In the genomic region with DNA sequence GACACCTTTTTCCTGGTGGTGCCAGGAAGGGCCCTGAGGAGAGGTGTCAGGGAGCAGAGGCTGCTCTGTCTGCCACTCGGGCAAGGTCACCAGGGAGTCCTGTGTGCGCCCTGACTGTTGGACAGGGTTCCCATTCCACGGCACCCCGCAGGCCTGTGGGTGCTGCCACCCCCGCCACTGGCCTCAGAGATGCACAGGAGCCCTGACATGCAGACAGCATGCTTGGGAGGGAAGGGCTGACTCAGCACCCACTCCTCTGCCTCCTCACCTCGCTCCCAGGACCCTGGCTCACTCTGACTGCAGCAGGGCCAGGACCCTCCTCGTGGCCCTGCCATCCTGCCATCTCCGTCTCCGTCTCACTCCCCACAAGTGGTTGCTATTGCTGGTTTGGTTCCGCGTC, we compare ENCODE assay signal across 23 cellular contexts.
"Had no signal": no experiment of that assay in that cellular context is flagged by ENCODE, and none has a peak within 500 bp of the region (broad histone marks: within the 10 kb centered on the region; RNA-seq: fewer than 3 reads in every experiment).

No MANE protein-coding gene starts in this region.

- H3K4me3 ChIP-seq: breast epithelium, Peyer's patch had no signal

- H3K27ac ChIP-seq: breast epithelium, Peyer's patch had no signal

- DNase-seq: activated CD4-positive, alpha-beta T cell treated with anti-CD3 and anti-CD28 coated beads for 48 hours; activated CD4-positive, alpha-beta T cell treated with anti-CD3 and anti-CD28 coated beads, Interleukin-2, amount 50 U/mL, for 4 hours; activated CD8-positive, alpha-beta memory T cell treated with anti-CD3 and anti-CD28 coated beads, Interleukin-2, amount 50 U/mL, for 48 hours; activated CD8-positive, alpha-beta T cell treated with anti-CD3 and anti-CD28 coated beads, Interleukin-2, amount 10 ng/mL, durations not matched to agents 7 days and 5 days; activated effector memory CD4-positive, alpha-beta T cell treated with Interleukin-2 at 50 U/mL for 16 hours; activated naive CD4-positive, alpha-beta T cell treated with anti-CD3 and anti-CD28 coated beads for 36 hours; activated T-cell treated with anti-CD3 and anti-CD28 coated beads, Interleukin-2, amount 50 U/mL, for 1 hour; aorta; central memory CD4-positive, alpha-beta T cell; Kasumi-1; NCI-H1105 treated with DMSO at 0.1 percent for 48 hours; NCI-H1436 treated with DMSO at 0.1 percent for 48 hours; NCI-H187; NCI-H2081; NCI-H510A treated with DMSO at 0.1 percent for 48 hours; NCI-H69; NK-92 treated with Interleukin-12 subunit alpha and Interleukin-12 subunit beta, amount 100 ng/mL, for 24 hours; OCI-M1; Peyer's patch; SHP77 treated with DMSO at 0.1 percent for 48 hours had no signal

- H3K27me3 ChIP-seq: breast epithelium, Peyer's patch had no signal

- H3K9me3 Mint-ChIP-seq: activated naive CD4-positive, alpha-beta T cell treated with anti-CD3 and anti-CD28 coated beads for 36 hours; T-helper 1 cell treated with Interleukin-12 subunit alpha and Interleukin-12 subunit beta and Interleukin-4 antibody, amounts not matched to agents 30 μg/mL and 1 μg/mL, for 36 hours had no signal

- ATAC-seq: activated CD4-positive, CD25-positive, alpha-beta regulatory T cell treated with anti-CD3 and anti-CD28 coated beads, Interleukin-2, amount 50 U/mL, for 24 hours; activated CD8-positive, alpha-beta T cell treated with anti-CD3 and anti-CD28 coated beads, Interleukin-2, amount 10 ng/mL, durations not matched to agents 7 days and 5 days had no signal

- H3K4me3 Mint-ChIP-seq: activated CD8-positive, alpha-beta T cell treated with anti-CD3 and anti-CD28 coated beads, Interleukin-2, amount 10 ng/mL, durations not matched to agents 7 days and 5 days; activated naive CD4-positive, alpha-beta T cell treated with anti-CD3 and anti-CD28 coated beads for 36 hours; T-helper 1 cell treated with Interleukin-12 subunit alpha and Interleukin-12 subunit beta and Interleukin-4 antibody, amounts not matched to agents 30 μg/mL and 1 μg/mL, for 36 hours had no signal

- H3K4me1 ChIP-seq: breast epithelium, Peyer's patch had no signal

- H3K27ac Mint-ChIP-seq: activated CD8-positive, alpha-beta T cell treated with anti-CD3 and anti-CD28 coated beads, Interleukin-2, amount 10 ng/mL, durations not matched to agents 7 days and 5 days; activated naive CD4-positive, alpha-beta T cell treated with anti-CD3 and anti-CD28 coated beads for 36 hours; T-helper 1 cell treated with Interleukin-12 subunit alpha and Interleukin-12 subunit beta and Interleukin-4 antibody, amounts not matched to agents 30 μg/mL and 1 μg/mL, for 36 hours had no signal
